In the genomic region with DNA sequence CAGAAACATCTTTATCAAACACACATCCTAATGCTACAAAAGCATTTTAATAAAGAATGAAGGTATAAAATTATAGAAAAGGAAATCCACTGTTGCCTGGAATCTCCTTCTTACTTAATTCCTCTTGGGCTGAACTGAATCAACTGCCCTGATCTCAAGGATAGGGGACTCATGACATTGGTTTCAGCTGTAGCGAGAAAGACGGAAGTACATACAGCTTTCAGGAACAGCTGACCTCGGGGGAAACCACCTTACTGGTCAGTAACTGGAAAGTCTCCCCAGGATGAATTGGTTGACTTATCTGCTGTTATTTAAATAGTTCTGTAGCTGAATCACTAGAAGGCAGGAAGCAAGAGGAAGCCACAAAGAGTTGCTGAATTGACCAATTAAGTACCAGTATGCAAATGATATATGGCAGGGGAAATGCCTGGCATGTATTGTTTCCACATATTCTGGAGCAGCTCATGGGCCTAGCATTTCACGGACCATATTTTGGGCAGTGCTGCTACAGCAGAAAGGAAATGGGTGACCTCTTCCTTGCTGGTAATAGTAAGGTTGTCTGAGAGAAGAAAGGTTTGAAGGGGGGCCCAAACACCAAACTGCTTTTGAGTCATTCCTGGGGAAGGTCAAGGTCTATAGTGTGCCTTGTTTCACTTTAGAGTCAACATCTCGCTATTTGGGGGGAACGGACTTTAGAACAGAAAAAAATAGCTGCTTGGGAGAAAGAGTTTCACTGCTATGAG, we compare ENCODE assay signal across 8 cellular contexts.
DNase-seq lines count a peak whose midpoint lies in the region; ATAC-seq lines count a peak whose summit lies in the region.

No MANE protein-coding gene starts in this region.

- H3K36me3 Mint-ChIP-seq in activated naive CD4-positive, alpha-beta T cell treated with anti-CD3 and anti-CD28 coated beads, Interleukin-2, amount 50 U/mL, for 24 hours: peaks cover 40% of the 10 kb centered on the region
- H3K36me3 Mint-ChIP-seq in stimulated activated naive CD8-positive, alpha-beta T cell treated with anti-CD3 and anti-CD28 coated beads, Interleukin-15, Interleukin-2, amounts not matched to agents 100 ng/mL and 50 ng/mL, for 24 hours (ENCODE audit: low read depth): peaks cover 64% of the 10 kb centered on the region

- H3K27ac Mint-ChIP-seq in activated naive CD4-positive, alpha-beta T cell treated with anti-CD3 and anti-CD28 coated beads, Interleukin-2, amount 50 U/mL, for 24 hours: peak overlapping the region; percentile 10
- peak overlapping the region; percentile 97 for H3K27ac Mint-ChIP-seq in stimulated activated naive CD8-positive, alpha-beta T cell treated with anti-CD3 and anti-CD28 coated beads, Interleukin-15, Interleukin-2, amounts not matched to agents 100 ng/mL and 50 ng/mL, for 24 hours

- H3K4me1 Mint-ChIP-seq in activated naive CD4-positive, alpha-beta T cell treated with anti-CD3 and anti-CD28 coated beads, Interleukin-2, amount 50 U/mL, for 24 hours: peaks cover 22% of the 10 kb centered on the region
- H3K4me1 Mint-ChIP-seq in stimulated activated naive CD8-positive, alpha-beta T cell treated with anti-CD3 and anti-CD28 coated beads, Interleukin-15, Interleukin-2, amounts not matched to agents 100 ng/mL and 50 ng/mL, for 24 hours (ENCODE audit: low read depth): peaks cover 27% of the 10 kb centered on the region

- no peaks in the 10 kb centered on the region for H3K9me3 Mint-ChIP-seq in activated naive CD4-positive, alpha-beta T cell treated with anti-CD3 and anti-CD28 coated beads, Interleukin-2, amount 50 U/mL, for 24 hours
- H3K9me3 Mint-ChIP-seq in stimulated activated naive CD8-positive, alpha-beta T cell treated with anti-CD3 and anti-CD28 coated beads, Interleukin-15, Interleukin-2, amounts not matched to agents 100 ng/mL and 50 ng/mL, for 24 hours: no peaks in the 10 kb centered on the region

- peak overlapping the region; percentile 13 for H3K4me3 Mint-ChIP-seq in activated naive CD4-positive, alpha-beta T cell treated with anti-CD3 and anti-CD28 coated beads, Interleukin-2, amount 50 U/mL, for 24 hours
- peak overlapping the region; percentile 79 for H3K4me3 Mint-ChIP-seq in stimulated activated naive CD8-positive, alpha-beta T cell treated with anti-CD3 and anti-CD28 coated beads, Interleukin-15, Interleukin-2, amounts not matched to agents 100 ng/mL and 50 ng/mL, for 24 hours

- no peaks in the 10 kb centered on the region for H3K27me3 Mint-ChIP-seq in activated naive CD4-positive, alpha-beta T cell treated with anti-CD3 and anti-CD28 coated beads, Interleukin-2, amount 50 U/mL, for 24 hours
- H3K27me3 Mint-ChIP-seq in stimulated activated naive CD8-positive, alpha-beta T cell treated with anti-CD3 and anti-CD28 coated beads, Interleukin-15, Interleukin-2, amounts not matched to agents 100 ng/mL and 50 ng/mL, for 24 hours: no peaks in the 10 kb centered on the region

- DNase-seq in stimulated activated CD4-positive, alpha-beta T cell treated with anti-CD3 and anti-CD28 coated beads, Interleukin-12 subunit alpha, Interleukin-12 subunit beta, amount 100 ng/mL, for 48 hours (ENCODE audit: low read depth in 2 of 3, low spot score in 1 of 3): peak; percentile 32 to 40 (median 32)
- DNase-seq in stimulated activated CD4-positive, alpha-beta T cell treated with anti-CD3 and anti-CD28 coated beads, Interleukin-4, amount 100 ng/mL, for 1 hour: no peak
- DNase-seq in NCI-H146 (lab: John Stamatoyannopoulos, UW): peak; percentile 30
- DNase-seq in iPS-NIHi7 (ENCODE audit: extremely low spot score): peak; percentile 32
- no peak for DNase-seq in C1 segment of cervical spinal cord (lab: John Stamatoyannopoulos, UW)

- ATAC-seq in HG02623 (IDR thresholded peaks at IDR 0.05; ENCODE audit: unreplicated experiment): peak; percentile 96

Comparison
In these comparisons a context has a peak if more than half of its experiments do, and no peak if none do; other contexts are left out.
1. DNase-seq: peak in stimulated activated CD4-positive, alpha-beta T cell treated with anti-CD3 and anti-CD28 coated beads, Interleukin-12 subunit alpha, Interleukin-12 subunit beta, amount 100 ng/mL, for 48 hours (3 of 3), NCI-H146 (single experiment) and iPS-NIHi7 (single experiment); none in stimulated activated CD4-positive, alpha-beta T cell treated with anti-CD3 and anti-CD28 coated beads, Interleukin-4, amount 100 ng/mL, for 1 hour (single experiment) and C1 segment of cervical spinal cord (0 of 14).